ENCODE assay signal across 12 cellular contexts in the genomic region with DNA sequence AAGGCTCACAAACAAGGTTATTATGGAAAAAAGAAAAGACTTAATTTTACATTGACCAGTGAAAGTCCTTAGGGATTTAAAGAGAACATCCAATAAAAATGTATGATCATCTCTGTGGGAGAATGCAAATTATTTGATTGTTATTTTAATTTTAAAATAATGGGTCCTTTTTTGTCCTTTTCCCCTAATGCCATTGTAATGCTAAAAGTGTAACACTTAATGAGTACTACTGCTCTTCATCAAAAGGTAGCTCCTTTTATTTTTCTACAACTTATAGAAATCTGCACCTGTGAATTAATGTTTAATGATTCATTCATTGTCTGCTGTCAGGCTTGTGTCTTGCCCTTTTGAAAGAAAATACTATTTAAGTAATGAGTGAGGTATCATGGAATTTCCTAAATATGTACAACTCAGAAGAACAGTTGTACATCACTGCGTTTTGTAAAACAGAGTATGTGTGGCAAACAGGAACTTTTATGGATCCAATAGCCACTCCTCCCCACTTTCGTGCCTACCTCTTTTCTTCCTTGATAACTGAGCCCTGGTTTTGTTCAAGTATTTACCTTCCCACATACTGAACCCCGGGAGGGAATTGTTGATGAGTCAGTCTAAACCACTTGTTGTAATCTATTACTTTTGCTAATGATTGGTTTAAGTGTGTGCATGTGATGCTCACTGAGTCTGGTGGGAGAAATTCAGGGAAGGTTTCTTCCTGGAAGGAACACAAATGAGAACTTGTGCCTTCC. TPM values are rescaled to one million over a fixed set of nuclear protein-coding genes. Genes with fewer than 3 reads are reported as not detected.
DNase-seq lines count a peak whose midpoint lies in the region; ATAC-seq, FAIRE-seq and TF ChIP-seq lines count a peak whose summit lies in the region.
"Had no signal": no experiment of that assay in that cellular context is flagged by ENCODE, and none has a peak within 500 bp of the region (broad histone marks: within the 10 kb centered on the region; RNA-seq: fewer than 3 reads in every experiment).

No MANE protein-coding gene starts in this region.

- H3K27me3 ChIP-seq in MG63 (no peaks in the 10 kb centered on the region), body of pancreas (no peaks in the 10 kb centered on the region), SJCRH30 (no peaks in the 10 kb centered on the region; the same call in 1 of the 2 replicates)

- TF ChIP-seq POLR2A in A549 (IDR thresholded peaks at IDR 0.05; ENCODE audit: low read length), result no peak
- no peak for TF ChIP-seq POLR2A in body of pancreas (IDR thresholded peaks at IDR 0.05)

- peak; percentile 63 to 71; a peak in 5 of 6 replicates for ATAC-seq in A549
- ATAC-seq in body of pancreas, result no peak

- CTCF ChIA-PET in A549 (lab: Yijun Ruan, JAX), result no interaction called here

- peak; percentile 13 for FAIRE-seq in A549 (lab: Jason Lieb, UNC)

- POLR2A ChIA-PET in A549 (lab: Yijun Ruan, JAX), result no interaction called here

- no peak overlapping the region for H3K4me3 ChIP-seq in A549
- H3K4me3 ChIP-seq in MG63, result no peak overlapping the region
- H3K4me3 ChIP-seq in body of pancreas, result no peak overlapping the region
- H3K4me3 ChIP-seq in SJCRH30, result no peak overlapping the region

- TF ChIP-seq RAD21 in A549 (conservative IDR thresholded peaks at IDR 0.05 in 1 of 2, IDR thresholded peaks at IDR 0.05 in 1 of 2), result no peak

- intact Hi-C loops in body of pancreas (cut with DNase I), result no loop called here

- peak; percentile 8 to 63 for DNase-seq in A549 (ENCODE audit: low read depth in 1 of 2, low spot score in 1 of 2)
- DNase-seq in HT1080 (ENCODE audit: low read depth), result peak; percentile 73
- DNase-seq in SW480 (ENCODE audit: low spot score), result peak; percentile 48
- DNase-seq in glomerular visceral epithelial cell (ENCODE audit: extremely low spot score), result peak; percentile 91
- DNase-seq in MG63, result no peak
- DNase-seq in body of pancreas, result no peak
- DNase-seq in activated T-cell treated with anti-CD3 and anti-CD28 coated beads for 4 hours, result no peak
- no peak for DNase-seq in SJCRH30
- DNase-seq: activated CD4-positive, alpha-beta T cell treated with anti-CD3 and anti-CD28 coated beads for 4 hours; activated effector memory CD4-positive, alpha-beta T cell treated with anti-CD3 and anti-CD28 coated beads, Interleukin-2, amount 50 U/mL, for 16 hours; stimulated activated CD4-positive, alpha-beta T cell treated with anti-CD3 and anti-CD28 coated beads, Interleukin-4, amount 100 ng/mL, for 4 hours; stimulated activated naive CD4-positive, alpha-beta T cell treated with Interleukin-2 at 50 U/mL for 16 hours had no signal

- peak overlapping the region; percentile 36 for H3K4me2 ChIP-seq in A549

- H3K27ac ChIP-seq in A549 (no peak overlapping the region; a peak in 1 of 6 replicates), body of pancreas (no peak overlapping the region), SJCRH30 (no peak overlapping the region)

- no peaks in the 10 kb centered on the region for H3K9me3 ChIP-seq in A549
- H3K9me3 ChIP-seq in MG63, result no peaks in the 10 kb centered on the region
- no peaks in the 10 kb centered on the region for H3K9me3 ChIP-seq in body of pancreas
- H3K9me3 ChIP-seq in SJCRH30 (replicated peaks), result no peaks in the 10 kb centered on the region

- no peaks in the 10 kb centered on the region for H3K36me3 ChIP-seq in MG63
- no peaks in the 10 kb centered on the region for H3K36me3 ChIP-seq in body of pancreas (replicated peaks in 1 of 2; ENCODE audit: insufficient read depth in 1 of 2, low read depth in 2 of 2)
- no peaks in the 10 kb centered on the region for H3K36me3 ChIP-seq in SJCRH30

- peaks cover 26% of the 10 kb centered on the region for H3K4me1 ChIP-seq in A549
- no peaks in the 10 kb centered on the region for H3K4me1 ChIP-seq in body of pancreas
- no peaks in the 10 kb centered on the region for H3K4me1 ChIP-seq in SJCRH30

- TF ChIP-seq EP300 in A549 (IDR thresholded peaks at IDR 0.05), result no peak

- TF ChIP-seq CTCF in A549 (IDR thresholded peaks at IDR 0.05) (no peak), body of pancreas (IDR thresholded peaks at IDR 0.05) (no peak)

- whole genome bisulfite sequencing in A549 (ENCODE audit: missing lambda C conversion rate), result 4% methylated on average over 3 of the region's 3 CpGs
- 37 to 39% methylated on average over 3 of the region's 3 CpGs for whole genome bisulfite sequencing in body of pancreas, 2 donors

TF ChIP-seq in A549, 52 proteins besides CTCF, POLR2A, EP300 and RAD21 (continues in another document):
- no peak for TF ChIP-seq TFCP2L1 (CRISPR knock-in tag; IDR thresholded peaks at IDR 0.05)
- TF ChIP-seq MYC (IDR thresholded peaks at IDR 0.05; ENCODE audit: borderline replicate concordance, low read length), result no peak
- TF ChIP-seq, protein P1, sequence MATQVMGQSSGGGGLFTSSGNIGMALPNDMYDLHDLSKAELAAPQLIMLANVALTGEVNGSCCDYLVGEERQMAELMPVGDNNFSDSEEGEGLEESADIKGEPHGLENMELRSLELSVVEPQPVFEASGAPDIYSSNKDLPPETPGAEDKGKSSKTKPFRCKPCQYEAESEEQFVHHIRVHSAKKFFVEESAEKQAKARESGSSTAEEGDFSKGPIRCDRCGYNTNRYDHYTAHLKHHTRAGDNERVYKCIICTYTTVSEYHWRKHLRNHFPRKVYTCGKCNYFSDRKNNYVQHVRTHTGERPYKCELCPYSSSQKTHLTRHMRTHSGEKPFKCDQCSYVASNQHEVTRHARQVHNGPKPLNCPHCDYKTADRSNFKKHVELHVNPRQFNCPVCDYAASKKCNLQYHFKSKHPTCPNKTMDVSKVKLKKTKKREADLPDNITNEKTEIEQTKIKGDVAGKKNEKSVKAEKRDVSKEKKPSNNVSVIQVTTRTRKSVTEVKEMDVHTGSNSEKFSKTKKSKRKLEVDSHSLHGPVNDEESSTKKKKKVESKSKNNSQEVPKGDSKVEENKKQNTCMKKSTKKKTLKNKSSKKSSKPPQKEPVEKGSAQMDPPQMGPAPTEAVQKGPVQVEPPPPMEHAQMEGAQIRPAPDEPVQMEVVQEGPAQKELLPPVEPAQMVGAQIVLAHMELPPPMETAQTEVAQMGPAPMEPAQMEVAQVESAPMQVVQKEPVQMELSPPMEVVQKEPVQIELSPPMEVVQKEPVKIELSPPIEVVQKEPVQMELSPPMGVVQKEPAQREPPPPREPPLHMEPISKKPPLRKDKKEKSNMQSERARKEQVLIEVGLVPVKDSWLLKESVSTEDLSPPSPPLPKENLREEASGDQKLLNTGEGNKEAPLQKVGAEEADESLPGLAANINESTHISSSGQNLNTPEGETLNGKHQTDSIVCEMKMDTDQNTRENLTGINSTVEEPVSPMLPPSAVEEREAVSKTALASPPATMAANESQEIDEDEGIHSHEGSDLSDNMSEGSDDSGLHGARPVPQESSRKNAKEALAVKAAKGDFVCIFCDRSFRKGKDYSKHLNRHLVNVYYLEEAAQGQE (IDR thresholded peaks at IDR 0.05), result no peak
- TF ChIP-seq MAZ (IDR thresholded peaks at IDR 0.05; ENCODE audit: borderline replicate concordance, low read depth, low read length), result no peak
- no peak for TF ChIP-seq HOXB5 (CRISPR knock-in tag; IDR thresholded peaks at IDR 0.05)
- TF ChIP-seq, protein P2, sequence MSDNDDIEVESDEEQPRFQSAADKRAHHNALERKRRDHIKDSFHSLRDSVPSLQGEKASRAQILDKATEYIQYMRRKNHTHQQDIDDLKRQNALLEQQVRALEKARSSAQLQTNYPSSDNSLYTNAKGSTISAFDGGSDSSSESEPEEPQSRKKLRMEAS (IDR thresholded peaks at IDR 0.05), result no peak
- TF ChIP-seq KDM1A (IDR thresholded peaks at IDR 0.05; ENCODE audit: low read depth), result no peak
- no peak for TF ChIP-seq SREBF2 (IDR thresholded peaks at IDR 0.05)
- no peak for TF ChIP-seq HDAC2 (IDR thresholded peaks at IDR 0.05)
- TF ChIP-seq EHMT2 (IDR thresholded peaks at IDR 0.05; ENCODE audit: low read depth), result no peak
- TF ChIP-seq MAFK (IDR thresholded peaks at IDR 0.05; ENCODE audit: partially characterized antibody), result peak; percentile 40
- no peak for TF ChIP-seq PHF8 (IDR thresholded peaks at IDR 0.05; ENCODE audit: borderline replicate concordance, low read depth)
- TF ChIP-seq, protein P3, sequence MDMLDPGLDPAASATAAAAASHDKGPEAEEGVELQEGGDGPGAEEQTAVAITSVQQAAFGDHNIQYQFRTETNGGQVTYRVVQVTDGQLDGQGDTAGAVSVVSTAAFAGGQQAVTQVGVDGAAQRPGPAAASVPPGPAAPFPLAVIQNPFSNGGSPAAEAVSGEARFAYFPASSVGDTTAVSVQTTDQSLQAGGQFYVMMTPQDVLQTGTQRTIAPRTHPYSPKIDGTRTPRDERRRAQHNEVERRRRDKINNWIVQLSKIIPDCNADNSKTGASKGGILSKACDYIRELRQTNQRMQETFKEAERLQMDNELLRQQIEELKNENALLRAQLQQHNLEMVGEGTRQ (IDR thresholded peaks at IDR 0.05), result peak; percentile 43; the same call in 1 of the 2 replicates
- TF ChIP-seq, protein P4, sequence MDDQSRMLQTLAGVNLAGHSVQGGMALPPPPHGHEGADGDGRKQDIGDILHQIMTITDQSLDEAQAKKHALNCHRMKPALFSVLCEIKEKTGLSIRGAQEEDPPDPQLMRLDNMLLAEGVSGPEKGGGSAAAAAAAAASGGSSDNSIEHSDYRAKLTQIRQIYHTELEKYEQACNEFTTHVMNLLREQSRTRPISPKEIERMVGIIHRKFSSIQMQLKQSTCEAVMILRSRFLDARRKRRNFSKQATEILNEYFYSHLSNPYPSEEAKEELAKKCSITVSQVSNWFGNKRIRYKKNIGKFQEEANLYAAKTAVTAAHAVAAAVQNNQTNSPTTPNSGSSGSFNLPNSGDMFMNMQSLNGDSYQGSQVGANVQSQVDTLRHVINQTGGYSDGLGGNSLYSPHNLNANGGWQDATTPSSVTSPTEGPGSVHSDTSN (IDR thresholded peaks at IDR 0.05), result no peak
- TF ChIP-seq ESRRA (IDR thresholded peaks at IDR 0.05; ENCODE audit: borderline replicate concordance, low read length), result no peak
- TF ChIP-seq FOSL2 (IDR thresholded peaks at IDR 0.05), result no peak
- TF ChIP-seq FOSL2 (CRISPR knock-in tag; IDR thresholded peaks at IDR 0.05), result peak; percentile 28; the same call in 1 of the 2 replicates
- TF ChIP-seq KDM5A (IDR thresholded peaks at IDR 0.05), result no peak

RNA-seq across cellular contexts. Expression of a gene that starts 19.9 kb away (rescaled TPM):
- polyA plus RNA-seq in A549 (2011; rRNA removed), result 24.7 and 40.4 TPM in 2 replicates
- polyA plus RNA-seq in A549 (2012; cell fraction: cytosol; rRNA removed), result 7.9 and 8.2 TPM in 2 replicates
- 3.4 and 3.7 TPM in 2 replicates for polyA plus RNA-seq in A549 (2012; cell fraction: nucleus; rRNA removed)
- 19.5 to 19.9 TPM (median 19.6 TPM) in 3 replicates for polyA plus RNA-seq in A549 (2017; fragmentation: RNase III; extraction: RNeasy Plus Mini Kit Qiagen cat#74134 plus additional on column Dnase treatment)
- polyA minus RNA-seq in A549 (2011; rRNA and poly(A)+ RNA removed), result 14.2 and 14.5 TPM in 2 replicates
- 17.6 and 26.9 TPM in 2 replicates for total RNA-seq in HT1080 (2014; rRNA removed; shearing (Covaris generic))
- 24.3 and 28.9 TPM in 2 replicates for polyA plus RNA-seq in HT1080 (2015; cell fraction: cytosol; rRNA removed)
- 23.1 and 24.2 TPM in 2 replicates for polyA plus RNA-seq in HT1080 (2015; cell fraction: nucleus; rRNA removed)
- 21.4 and 27.3 TPM in 2 replicates for total RNA-seq in MG63 (2014; rRNA removed; shearing (Covaris generic); ENCODE audit: low replicate concordance)
- total RNA-seq in body of pancreas, result 10 to 100 TPM; 12.2 to 38.2 TPM
- total RNA-seq in SJCRH30 (2014; rRNA removed; shearing (Covaris generic)), result 24.4 and 29.7 TPM in 2 replicates

Comparison
In these comparisons a context has a peak if more than half of its experiments do, and no peak if none do; other contexts are left out.
1. DNase-seq: peak in A549 (2 of 2), HT1080 (single experiment), SW480 (single experiment) and glomerular visceral epithelial cell (single experiment); none in MG63 (single experiment), body of pancreas (0 of 4), activated T-cell treated with anti-CD3 and anti-CD28 coated beads for 4 hours (single experiment) and SJCRH30 (0 of 2).